Comparison of ENCODE assay signal across 8 cellular contexts in the genomic region with DNA sequence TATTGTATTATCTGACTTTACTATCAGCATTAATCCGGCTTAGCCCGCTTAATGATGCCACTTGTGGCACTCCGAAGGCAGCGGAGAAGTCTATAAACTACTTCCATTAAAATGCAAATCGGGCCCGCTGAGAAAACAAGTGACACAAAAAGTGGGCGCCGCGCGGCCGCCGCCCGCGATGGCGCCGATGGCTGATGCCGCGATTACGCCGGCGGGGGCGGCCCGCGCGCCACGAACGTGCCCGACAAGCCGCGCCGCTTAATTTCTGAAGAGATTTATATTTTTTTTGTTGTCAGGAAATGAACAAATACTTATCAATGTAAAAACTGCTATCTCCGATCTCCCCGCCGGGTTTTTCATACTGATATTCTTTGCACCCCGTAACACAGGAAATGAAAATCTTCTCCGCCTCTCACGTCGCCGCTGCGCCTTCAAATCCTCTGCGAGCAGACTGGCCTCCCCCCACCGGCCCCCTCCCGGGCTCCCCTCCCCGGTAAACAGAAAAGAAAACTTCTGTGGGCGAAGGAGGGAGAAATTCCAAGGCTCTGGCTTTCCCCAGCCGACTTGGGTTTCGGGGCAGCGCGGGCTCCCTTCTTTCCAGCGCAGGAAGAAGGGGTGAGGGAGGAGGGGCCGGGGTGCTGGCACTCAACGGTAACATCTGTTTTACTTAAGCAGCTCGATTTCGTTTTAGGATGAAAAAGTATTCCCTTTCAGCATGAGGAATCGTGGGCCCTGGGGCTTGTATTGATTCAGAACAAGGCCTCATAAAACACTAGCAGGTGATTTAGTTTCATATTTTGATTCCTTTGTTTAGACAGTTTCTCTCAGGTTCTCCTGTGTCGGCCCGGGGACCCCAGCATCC.
DNase-seq lines count a peak whose midpoint lies in the region; TF ChIP-seq lines count a peak whose summit lies in the region.

No MANE protein-coding gene starts in this region.

- H3K9ac ChIP-seq in ES-I3 (ENCODE audit: low read depth, low read length) (peak overlapping the region; percentile 90), GM23248 (peak overlapping the region; percentile 95), NT2/D1 (ENCODE audit: insufficient read length, low read depth) (peak overlapping the region; percentile 69)

- H3K4me1 ChIP-seq in ES-I3 (ENCODE audit: insufficient read depth, low read length) (peaks cover 10% of the 10 kb centered on the region), GM23248 (ENCODE audit: insufficient read depth) (peaks cover 10% of the 10 kb centered on the region; the same call in 1 of the 2 replicates), NT2/D1 (ENCODE audit: insufficient read depth, insufficient read length) (peaks cover 2% of the 10 kb centered on the region), left ventricle myocardium inferior (peaks cover 12% of the 10 kb centered on the region), urinary bladder (ENCODE audit: insufficient read depth) (no peaks in the 10 kb centered on the region)

- no peaks in the 10 kb centered on the region for H3K27me3 Mint-ChIP-seq in activated naive CD4-positive, alpha-beta T cell treated with anti-CD3 and anti-CD28 coated beads for 36 hours (ENCODE audit: low read depth)

- peak overlapping the region; percentile 77 for H3K4me2 ChIP-seq in GM23248 (ENCODE audit: unreplicated experiment)

- no peaks in the 10 kb centered on the region for H3F3A ChIP-seq in GM23248 (ENCODE audit: insufficient read depth)

- H3K9me2 ChIP-seq in GM23248 (ENCODE audit: insufficient read depth), result no peaks in the 10 kb centered on the region

- H3K36me3 ChIP-seq in ES-I3 (ENCODE audit: insufficient read depth, low read length) (no peaks in the 10 kb centered on the region), GM23248 (ENCODE audit: low read depth) (no peaks in the 10 kb centered on the region), NT2/D1 (ENCODE audit: insufficient read depth, insufficient read length, low read length) (no peaks in the 10 kb centered on the region), left ventricle myocardium inferior (no peaks in the 10 kb centered on the region), urinary bladder (ENCODE audit: insufficient read depth) (no peaks in the 10 kb centered on the region)

- CTCF ChIA-PET in activated naive CD4-positive, alpha-beta T cell treated with anti-CD3 and anti-CD28 coated beads for 36 hours (lab: Charles Lee), result interaction anchor here (1.4 kb wide), 1 partner anchor 264 kb away, joined by 5 read pairs; no protein-coding TSS in a partner anchor

- no peaks in the 10 kb centered on the region for H4K20me1 ChIP-seq in GM23248 (ENCODE audit: insufficient read depth)

- H3K4me3 ChIP-seq in GM23248 (peak overlapping the region; percentile 77), NT2/D1 (ENCODE audit: insufficient read length, low read depth) (peak overlapping the region; percentile 42), left ventricle myocardium inferior (peak overlapping the region; percentile 67), urinary bladder (ENCODE audit: low read depth, low read length) (peak overlapping the region; percentile 58)

- peak overlapping the region; percentile 94 for H3K27ac ChIP-seq in GM23248
- H3K27ac ChIP-seq in left ventricle myocardium inferior (replicated peaks), result no peak overlapping the region
- H3K27ac ChIP-seq in urinary bladder (ENCODE audit: low read depth), result no peak overlapping the region

- whole genome bisulfite sequencing in GM23248 (ENCODE audit: low coverage in 1 of 2, low lambda C conversion rate in 2 of 2, missing lambda C conversion rate in 2 of 2), 2 experiments, result 1% methylated on average over 55 to 57 of the region's 57 CpGs
- under 1% methylated on average over 57 of the region's 57 CpGs for WGBS in urinary bladder

- DNase-seq in GM23248 (peak; percentile 87), NT2/D1 (ENCODE audit: low read depth, low spot score) (no peak), left ventricle myocardium inferior (no peak), putamen (ENCODE audit: low spot score) (peak; percentile 46), OCI-M1 (lab: John Stamatoyannopoulos, UW) (no peak)
- peak; percentile 69 for DNase-seq in activated naive CD4-positive, alpha-beta T cell treated with anti-CD3 and anti-CD28 coated beads for 36 hours

- H3K36me3 Mint-ChIP-seq in activated naive CD4-positive, alpha-beta T cell treated with anti-CD3 and anti-CD28 coated beads for 36 hours (ENCODE audit: low read depth), result no peaks in the 10 kb centered on the region

- peaks cover 2% of the 10 kb centered on the region for H3K4me1 Mint-ChIP-seq in activated naive CD4-positive, alpha-beta T cell treated with anti-CD3 and anti-CD28 coated beads for 36 hours (ENCODE audit: low read depth)

- H3K27me3 ChIP-seq in GM23248 (replicated peaks; ENCODE audit: insufficient read depth) (no peaks in the 10 kb centered on the region), NT2/D1 (ENCODE audit: insufficient read depth, insufficient read length) (peaks cover 7% of the 10 kb centered on the region), left ventricle myocardium inferior (ENCODE audit: low read depth) (peaks cover 78% of the 10 kb centered on the region)

- no peaks in the 10 kb centered on the region for H3K9me3 Mint-ChIP-seq in activated naive CD4-positive, alpha-beta T cell treated with anti-CD3 and anti-CD28 coated beads for 36 hours

- intact Hi-C loops in activated naive CD4-positive, alpha-beta T cell treated with anti-CD3 and anti-CD28 coated beads for 36 hours (cut with micrococcal nuclease), result loop anchor here (1.0 to 10.0 kb wide), 8 partner anchors 88 to 1057 kb away; partner anchors contain the start of genes C2orf76, CCDC93, DBI and DDX18
- intact Hi-C loops in left ventricle myocardium inferior (cut with micrococcal nuclease), result no loop called here

- peak overlapping the region; percentile 97 for H2AFZ ChIP-seq in GM23248

- H3K79me2 ChIP-seq in GM23248 (ENCODE audit: insufficient read depth), result no peaks in the 10 kb centered on the region

- no peaks in the 10 kb centered on the region for H3K9me3 ChIP-seq in ES-I3 (ENCODE audit: control insufficient read depth, insufficient read depth, low read length)
- H3K9me3 ChIP-seq in GM23248 (ENCODE audit: low read depth), result no peaks in the 10 kb centered on the region
- no peaks in the 10 kb centered on the region for H3K9me3 ChIP-seq in NT2/D1 (ENCODE audit: insufficient read depth, low read length)
- peaks cover 6% of the 10 kb centered on the region for H3K9me3 ChIP-seq in left ventricle myocardium inferior (replicated peaks)

- H3K4me3 Mint-ChIP-seq in activated naive CD4-positive, alpha-beta T cell treated with anti-CD3 and anti-CD28 coated beads for 36 hours, result peak overlapping the region; percentile 79

- TF ChIP-seq CTCF in left ventricle myocardium inferior (IDR thresholded peaks at IDR 0.05; ENCODE audit: borderline replicate concordance), result no peak

- in situ Hi-C loops in GM23248 (cut with MboI), result no loop called here

- H3K27ac Mint-ChIP-seq in activated naive CD4-positive, alpha-beta T cell treated with anti-CD3 and anti-CD28 coated beads for 36 hours, result peak overlapping the region; percentile 90

Comparison
In these comparisons a context has a peak if more than half of its experiments do, and no peak if none do; other contexts are left out.
1. DNase-seq: peak in GM23248 (single experiment), activated naive CD4-positive, alpha-beta T cell treated with anti-CD3 and anti-CD28 coated beads for 36 hours (single experiment) and putamen (single experiment); none in NT2/D1 (single experiment), left ventricle myocardium inferior (single experiment) and OCI-M1 (single experiment).
2. Peak in every context shown above with its lines, with median percentiles within 50 percentile points of each other: H3K9ac ChIP-seq and H3K4me3 ChIP-seq.